15 cellular contexts compared by ENCODE assay signal in the genomic region with DNA sequence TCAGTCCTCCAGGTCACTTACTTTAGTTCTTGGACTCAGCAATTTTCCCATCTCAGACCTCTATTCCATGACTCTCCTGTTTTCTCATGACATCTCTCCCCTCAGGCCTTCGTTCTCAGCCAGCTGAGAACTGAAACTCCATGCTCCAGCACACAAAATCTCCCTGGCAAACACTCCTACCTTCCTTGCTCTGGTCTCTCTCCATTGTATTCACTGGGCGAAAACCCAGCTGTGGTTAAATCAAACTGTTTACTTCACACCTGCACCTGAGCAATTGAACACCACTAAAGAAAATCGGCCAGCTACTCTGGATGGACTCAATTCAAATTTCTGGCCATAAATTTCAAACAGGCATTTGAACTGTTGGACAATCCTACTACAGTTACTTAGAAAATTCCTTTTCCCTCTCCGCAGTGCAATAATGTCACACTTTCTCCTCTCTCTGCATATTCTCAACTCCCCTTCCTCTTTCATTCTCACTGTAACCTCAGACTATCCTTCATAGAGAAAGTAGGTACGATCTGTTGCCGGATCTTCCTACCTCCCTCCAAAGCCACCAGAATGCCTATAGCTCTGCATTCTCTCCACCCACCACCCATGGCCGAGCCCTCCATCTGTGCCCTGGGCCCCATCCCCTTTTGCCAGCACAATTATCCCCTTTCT.
DNase-seq lines count a peak whose midpoint lies in the region; ATAC-seq and TF ChIP-seq lines count a peak whose summit lies in the region.
"Had no signal": no experiment of that assay in that cellular context is flagged by ENCODE, and none has a peak within 500 bp of the region (broad histone marks: within the 10 kb centered on the region; RNA-seq: fewer than 3 reads in every experiment).

No MANE protein-coding gene starts in this region.

- H3K4me1 ChIP-seq in sigmoid colon (peaks cover 0 to 54% (median 48%) of the 10 kb centered on the region in 4 donors), GM23338 (ENCODE audit: insufficient read depth) (peaks cover 41% of the 10 kb centered on the region)

- no peaks in the 10 kb centered on the region for H3K9me2 ChIP-seq in GM23338 (ENCODE audit: insufficient read depth)

- no peak for TF ChIP-seq EP300 in sigmoid colon (IDR thresholded peaks at IDR 0.05)

- H3K4me3 Mint-ChIP-seq in GM23338, result no peak overlapping the region
- H3K4me3 Mint-ChIP-seq in stimulated activated effector memory CD8-positive, alpha-beta T cell treated with anti-CD3 and anti-CD28 coated beads, Interleukin-12 subunit alpha, Interleukin-12 subunit beta, amount 100 ng/mL, for 72 hours, result no peak overlapping the region
- H3K4me3 Mint-ChIP-seq: activated naive CD8-positive, alpha-beta T cell treated with anti-CD3 and anti-CD28 coated beads, Interleukin-2, amount 50 U/mL, for 24 hours; HFFc6; memory B cell had no signal

- no peaks in the 10 kb centered on the region for H3K9me3 ChIP-seq in sigmoid colon

- no peaks in the 10 kb centered on the region for H3F3A ChIP-seq in GM23338 (replicated peaks; ENCODE audit: low read depth)

- peaks cover 13% of the 10 kb centered on the region for H3K27me3 Mint-ChIP-seq in GM23338 (ENCODE audit: insufficient read depth, low read depth, poor library complexity)
- H3K27me3 Mint-ChIP-seq: memory B cell had no signal

- DNase-seq in DMS153 treated with DMSO at 0.1 percent for 48 hours (lab: John Stamatoyannopoulos, UW; ENCODE audit: unreplicated experiment) (peak; percentile 16), SIG-M5 treated with dmso at 0.1 percent for 504 hours (lab: John Stamatoyannopoulos, UW; ENCODE audit: unreplicated experiment) (peak; percentile 83), sigmoid colon (no peak), GM23338 (ENCODE audit: low spot score) (no peak), NCI-H146 (lab: John Stamatoyannopoulos, UW) (no peak)
- no peak for DNase-seq in stimulated activated effector memory CD8-positive, alpha-beta T cell treated with anti-CD3 and anti-CD28 coated beads, Interleukin-12 subunit alpha, Interleukin-12 subunit beta, amount 100 ng/mL, for 72 hours (ENCODE audit: low spot score in 2 of 2)
- DNase-seq: activated naive CD8-positive, alpha-beta T cell treated with anti-CD3 and anti-CD28 coated beads, Interleukin-2, amount 50 U/mL, for 24 hours; DMS79 treated with DMSO at 0.1 percent for 48 hours; HFFc6; NCI-H1694; occipital lobe had no signal

- H3K27ac Mint-ChIP-seq in GM23338, result no peak overlapping the region
- H3K27ac Mint-ChIP-seq in stimulated activated effector memory CD8-positive, alpha-beta T cell treated with anti-CD3 and anti-CD28 coated beads, Interleukin-12 subunit alpha, Interleukin-12 subunit beta, amount 100 ng/mL, for 72 hours, result no peak overlapping the region
- H3K27ac Mint-ChIP-seq: activated naive CD8-positive, alpha-beta T cell treated with anti-CD3 and anti-CD28 coated beads, Interleukin-2, amount 50 U/mL, for 24 hours; HFFc6; memory B cell had no signal

- peak; percentile 27 for ATAC-seq in HG02884 (IDR thresholded peaks at IDR 0.05; ENCODE audit: unreplicated experiment)
- no peak for ATAC-seq in GM23338
- ATAC-seq in stimulated activated effector memory CD8-positive, alpha-beta T cell treated with anti-CD3 and anti-CD28 coated beads, Interleukin-12 subunit alpha, Interleukin-12 subunit beta, amount 100 ng/mL, for 72 hours, result no peak
- no peak for ATAC-seq in GM21619 (IDR thresholded peaks at IDR 0.05; ENCODE audit: unreplicated experiment)
- ATAC-seq: activated CD4-positive, CD25-positive, alpha-beta regulatory T cell treated with anti-CD3 and anti-CD28 coated beads, Interleukin-2, amount 50 U/mL, for 24 hours; activated naive CD8-positive, alpha-beta T cell treated with anti-CD3 and anti-CD28 coated beads, Interleukin-2, amount 50 U/mL, for 24 hours had no signal

- intact Hi-C loops in sigmoid colon (cut with DNase I), result no loop called here

- TF ChIP-seq CTCF in sigmoid colon (IDR thresholded peaks at IDR 0.05), result no peak
- TF ChIP-seq CTCF in GM23338 (conservative IDR thresholded peaks at IDR 0.05; ENCODE audit: low read depth in 2 of 2), result no peak

- H4K20me1 ChIP-seq in GM23338 (replicated peaks; ENCODE audit: insufficient read depth), result no peaks in the 10 kb centered on the region

- H3K27me3 ChIP-seq in sigmoid colon, result no peaks in the 10 kb centered on the region
- peaks cover 71% of the 10 kb centered on the region for H3K27me3 ChIP-seq in GM23338 (ENCODE audit: insufficient read depth)

- TF ChIP-seq POLR2A in sigmoid colon (IDR thresholded peaks at IDR 0.05), result no peak

- H3K4me3 ChIP-seq in sigmoid colon (no peak overlapping the region), GM23338 (no peak overlapping the region)

- no peaks in the 10 kb centered on the region for H3K36me3 Mint-ChIP-seq in GM23338 (ENCODE audit: low read depth)
- no peaks in the 10 kb centered on the region for H3K36me3 Mint-ChIP-seq in stimulated activated effector memory CD8-positive, alpha-beta T cell treated with anti-CD3 and anti-CD28 coated beads, Interleukin-12 subunit alpha, Interleukin-12 subunit beta, amount 100 ng/mL, for 72 hours

- H3K9me3 Mint-ChIP-seq in GM23338, result no peaks in the 10 kb centered on the region
- no peaks in the 10 kb centered on the region for H3K9me3 Mint-ChIP-seq in stimulated activated effector memory CD8-positive, alpha-beta T cell treated with anti-CD3 and anti-CD28 coated beads, Interleukin-12 subunit alpha, Interleukin-12 subunit beta, amount 100 ng/mL, for 72 hours
- H3K9me3 Mint-ChIP-seq: activated naive CD8-positive, alpha-beta T cell treated with anti-CD3 and anti-CD28 coated beads, Interleukin-2, amount 50 U/mL, for 24 hours; HFFc6; memory B cell had no signal

- peaks cover 27% of the 10 kb centered on the region for H3K4me1 Mint-ChIP-seq in GM23338
- H3K4me1 Mint-ChIP-seq in stimulated activated effector memory CD8-positive, alpha-beta T cell treated with anti-CD3 and anti-CD28 coated beads, Interleukin-12 subunit alpha, Interleukin-12 subunit beta, amount 100 ng/mL, for 72 hours, result peaks cover under 1% of the 10 kb centered on the region

- WGBS in sigmoid colon, 2 donors, result 63 to 67% methylated on average over 7 of the region's 7 CpGs

- H3K27ac ChIP-seq in sigmoid colon (peak overlapping the region; percentile 91 to 97 (median 96)), GM23338 (ENCODE audit: low read depth) (no peak overlapping the region)

- no peaks in the 10 kb centered on the region for H3K79me2 ChIP-seq in GM23338 (replicated peaks; ENCODE audit: insufficient read depth)

- no peak overlapping the region for H2AFZ ChIP-seq in GM23338

- H3K4me2 ChIP-seq in GM23338, result no peak overlapping the region

- H3K36me3 ChIP-seq in sigmoid colon (no peaks in the 10 kb centered on the region), GM23338 (ENCODE audit: insufficient read depth) (no peaks in the 10 kb centered on the region)

TF ChIP-seq in GM23338, 12 proteins besides CTCF, POLR2A, EP300 and RAD21 (continues in another document):
- TF ChIP-seq REST (IDR thresholded peaks at IDR 0.05; ENCODE audit: unreplicated experiment) (no peak), JUNB (IDR thresholded peaks at IDR 0.05; ENCODE audit: unreplicated experiment) (no peak)

Comparison
In these comparisons a context has a peak if more than half of its experiments do, and no peak if none do; other contexts are left out.
1. DNase-seq: peak in DMS153 treated with DMSO at 0.1 percent for 48 hours (single experiment) and SIG-M5 treated with dmso at 0.1 percent for 504 hours (single experiment); none in sigmoid colon (single experiment), GM23338 (single experiment), NCI-H146 (single experiment) and stimulated activated effector memory CD8-positive, alpha-beta T cell treated with anti-CD3 and anti-CD28 coated beads, Interleukin-12 subunit alpha, Interleukin-12 subunit beta, amount 100 ng/mL, for 72 hours (0 of 2).